Comparison of ENCODE assay signal across 15 cellular contexts in genomic region chr21:43868461-43868860, GRCh38. TPM values are rescaled to one million over a fixed set of nuclear protein-coding genes. Genes with fewer than 3 reads are reported as not detected.
DNase-seq lines count a peak whose midpoint lies in the region; ATAC-seq and TF ChIP-seq lines count a peak whose summit lies in the region.
"Had no signal": no experiment of that assay in that cellular context is flagged by ENCODE, and none has a peak within 500 bp of the region (broad histone marks: within the 10 kb centered on the region; RNA-seq: fewer than 3 reads in every experiment).

No MANE protein-coding gene starts in this region.

- H3K27ac ChIP-seq in OCI-LY1 (ENCODE audit: low read depth, low read length, poor library complexity, severe bottlenecking) (peak overlapping the region; percentile 92), esophagus (ENCODE audit: low read depth in 2 of 2, low read length in 1 of 2) (peak overlapping the region; percentile 35 to 67), gastrocnemius medialis (peak overlapping the region; percentile 87 to 96 (median 92)), lower lobe of right lung (no peak overlapping the region)
- H3K27ac ChIP-seq: uterus had no signal

- ATAC-seq in gastrocnemius medialis, result no peak
- ATAC-seq in lower lobe of right lung, result no peak

- H2AFZ ChIP-seq in OCI-LY1 (ENCODE audit: low read length), result no peak overlapping the region

- H3K27ac Mint-ChIP-seq in activated CD4-positive, alpha-beta memory T cell treated with anti-CD3 and anti-CD28 coated beads for 36 hours, result peak overlapping the region; percentile 90
- H3K27ac Mint-ChIP-seq in activated CD4-positive, alpha-beta memory T cell treated with anti-CD3 and anti-CD28 coated beads, Interleukin-2, amount 10 ng/mL, durations not matched to agents 7 days and 5 days, result no peak overlapping the region
- H3K27ac Mint-ChIP-seq in activated naive CD4-positive, alpha-beta T cell treated with anti-CD3 and anti-CD28 coated beads, Interleukin-2, amount 10 ng/mL, durations not matched to agents 7 days and 5 days, result no peak overlapping the region

- H3K79me2 ChIP-seq in OCI-LY1 (ENCODE audit: insufficient read depth, low read length), result peaks cover 18% of the 10 kb centered on the region; the same call in 1 of the 2 replicates

- in situ Hi-C loops in gastrocnemius medialis (cut with MboI; ENCODE audit: low sequenced_read_pairs in 4 of 4), result no loop called here

- peak overlapping the region; percentile 71; the same call in 1 of the 2 replicates for H3K9ac ChIP-seq in OCI-LY1 (ENCODE audit: low read length)

- no peaks in the 10 kb centered on the region for H3K9me3 Mint-ChIP-seq in activated CD4-positive, alpha-beta memory T cell treated with anti-CD3 and anti-CD28 coated beads for 36 hours
- H3K9me3 Mint-ChIP-seq in activated CD4-positive, alpha-beta memory T cell treated with anti-CD3 and anti-CD28 coated beads, Interleukin-2, amount 10 ng/mL, durations not matched to agents 7 days and 5 days, result no peaks in the 10 kb centered on the region
- H3K9me3 Mint-ChIP-seq in activated naive CD4-positive, alpha-beta T cell treated with anti-CD3 and anti-CD28 coated beads, Interleukin-2, amount 10 ng/mL, durations not matched to agents 7 days and 5 days, result no peaks in the 10 kb centered on the region

- WGBS in esophagus, 2 donors, result 50 to 52% methylated on average over 6 of the region's 6 CpGs

- no peak for DNase-seq in activated CD4-positive, alpha-beta memory T cell treated with anti-CD3 and anti-CD28 coated beads for 36 hours
- DNase-seq in activated CD4-positive, alpha-beta memory T cell treated with anti-CD3 and anti-CD28 coated beads, Interleukin-2, amount 10 ng/mL, durations not matched to agents 7 days and 5 days, result no peak
- DNase-seq in gastrocnemius medialis (no peak), COR-L47 (lab: John Stamatoyannopoulos, UW) (no peak), lower lobe of right lung (no peak)
- DNase-seq in activated naive CD4-positive, alpha-beta T cell treated with anti-CD3 and anti-CD28 coated beads, Interleukin-2, amount 10 ng/mL, durations not matched to agents 7 days and 5 days, result no peak
- DNase-seq: activated CD8-positive, alpha-beta memory T cell treated with anti-CD3 and anti-CD28 coated beads for 24 hours; dermis blood vessel endothelial cell; NCI-H2081; occipital lobe; stimulated activated CD8-positive, alpha-beta memory T cell treated with anti-CD3 and anti-CD28 coated beads, Interleukin-4, amount 100 ng/mL, for 48 hours; T-helper 1 cell; uterus had no signal

- peaks cover 63% of the 10 kb centered on the region for H3K4me1 Mint-ChIP-seq in activated CD4-positive, alpha-beta memory T cell treated with anti-CD3 and anti-CD28 coated beads for 36 hours (ENCODE audit: low read depth)
- H3K4me1 Mint-ChIP-seq in activated CD4-positive, alpha-beta memory T cell treated with anti-CD3 and anti-CD28 coated beads, Interleukin-2, amount 10 ng/mL, durations not matched to agents 7 days and 5 days, result peaks cover 57% of the 10 kb centered on the region
- H3K4me1 Mint-ChIP-seq in activated naive CD4-positive, alpha-beta T cell treated with anti-CD3 and anti-CD28 coated beads, Interleukin-2, amount 10 ng/mL, durations not matched to agents 7 days and 5 days, result peaks cover 54% of the 10 kb centered on the region

- H3K4me3 Mint-ChIP-seq in activated CD4-positive, alpha-beta memory T cell treated with anti-CD3 and anti-CD28 coated beads for 36 hours, result no peak overlapping the region
- H3K4me3 Mint-ChIP-seq in activated CD4-positive, alpha-beta memory T cell treated with anti-CD3 and anti-CD28 coated beads, Interleukin-2, amount 10 ng/mL, durations not matched to agents 7 days and 5 days, result no peak overlapping the region
- H3K4me3 Mint-ChIP-seq in activated naive CD4-positive, alpha-beta T cell treated with anti-CD3 and anti-CD28 coated beads, Interleukin-2, amount 10 ng/mL, durations not matched to agents 7 days and 5 days, result no peak overlapping the region

- CTCF ChIA-PET in activated CD4-positive, alpha-beta memory T cell treated with anti-CD3 and anti-CD28 coated beads for 36 hours (lab: Charles Lee), result interaction anchor here (0.6 to 0.9 kb wide), 2 partner anchors 23 to 58 kb away, joined by 3 read pairs; no protein-coding TSS in a partner anchor
- CTCF ChIA-PET in activated CD4-positive, alpha-beta memory T cell treated with anti-CD3 and anti-CD28 coated beads, Interleukin-2, amount 10 ng/mL, durations not matched to agents 7 days and 5 days (lab: Charles Lee), result interaction anchor here (0.7 to 1.2 kb wide), 2 partner anchors 55 to 57 kb away, joined by 3 to 4 read pairs; no protein-coding TSS in a partner anchor
- CTCF ChIA-PET in activated naive CD4-positive, alpha-beta T cell treated with anti-CD3 and anti-CD28 coated beads, Interleukin-2, amount 10 ng/mL, durations not matched to agents 7 days and 5 days (lab: Charles Lee), result no interaction called here

- peaks cover 35% of the 10 kb centered on the region for H3K36me3 Mint-ChIP-seq in activated CD4-positive, alpha-beta memory T cell treated with anti-CD3 and anti-CD28 coated beads for 36 hours
- H3K36me3 Mint-ChIP-seq in activated CD4-positive, alpha-beta memory T cell treated with anti-CD3 and anti-CD28 coated beads, Interleukin-2, amount 10 ng/mL, durations not matched to agents 7 days and 5 days (ENCODE audit: low read depth), result peaks cover 52% of the 10 kb centered on the region
- peaks cover 48% of the 10 kb centered on the region for H3K36me3 Mint-ChIP-seq in activated naive CD4-positive, alpha-beta T cell treated with anti-CD3 and anti-CD28 coated beads, Interleukin-2, amount 10 ng/mL, durations not matched to agents 7 days and 5 days

- H3K4me3 ChIP-seq in OCI-LY1 (ENCODE audit: low read depth, low read length, poor library complexity, severe bottlenecking) (peak overlapping the region; percentile 64), esophagus (ENCODE audit: low read depth in 1 of 2, low read length in 2 of 2) (no peak overlapping the region), gastrocnemius medialis (no peak overlapping the region), lower lobe of right lung (no peak overlapping the region)
- H3K4me3 ChIP-seq: uterus had no signal

- no peaks in the 10 kb centered on the region for H3K9me2 ChIP-seq in OCI-LY1 (ENCODE audit: low read depth, low read length)

- peak overlapping the region; percentile 70 for H3K4me2 ChIP-seq in OCI-LY1 (ENCODE audit: low read length)

- peaks cover 19% of the 10 kb centered on the region for H3K36me3 ChIP-seq in OCI-LY1 (ENCODE audit: insufficient read depth, low read length)
- peaks cover 0 to 10% of the 10 kb centered on the region in 2 donors for H3K36me3 ChIP-seq in esophagus (ENCODE audit: control insufficient read depth in 2 of 2, insufficient read depth in 2 of 2, low read length in 1 of 2)
- no peaks in the 10 kb centered on the region for H3K36me3 ChIP-seq in gastrocnemius medialis
- peaks cover 16% of the 10 kb centered on the region for H3K36me3 ChIP-seq in lower lobe of right lung
- H3K36me3 ChIP-seq: uterus had no signal

- intact Hi-C loops in activated CD4-positive, alpha-beta memory T cell treated with anti-CD3 and anti-CD28 coated beads for 36 hours (cut with micrococcal nuclease), result loop anchor here (5.0 to 10.0 kb wide), 2 partner anchors 154 to 206 kb away; partner anchors contain the start of gene PDXK
- intact Hi-C loops in gastrocnemius medialis (cut with DNase I; ENCODE audit: low total_unique reads) (loop anchor here (5.0 kb wide), 1 partner anchor 56 kb away; no protein-coding TSS in a partner anchor), lower lobe of right lung (cut with DNase I) (no loop called here)

- no peak for TF ChIP-seq POLR2A in gastrocnemius medialis (IDR thresholded peaks at IDR 0.05)

- no peaks in the 10 kb centered on the region for H3K27me3 Mint-ChIP-seq in activated CD4-positive, alpha-beta memory T cell treated with anti-CD3 and anti-CD28 coated beads for 36 hours
- no peaks in the 10 kb centered on the region for H3K27me3 Mint-ChIP-seq in activated CD4-positive, alpha-beta memory T cell treated with anti-CD3 and anti-CD28 coated beads, Interleukin-2, amount 10 ng/mL, durations not matched to agents 7 days and 5 days
- peaks cover 4% of the 10 kb centered on the region for H3K27me3 Mint-ChIP-seq in activated naive CD4-positive, alpha-beta T cell treated with anti-CD3 and anti-CD28 coated beads, Interleukin-2, amount 10 ng/mL, durations not matched to agents 7 days and 5 days

- TF ChIP-seq CTCF in OCI-LY1 (IDR thresholded peaks at IDR 0.05; ENCODE audit: low read length) (no peak), gastrocnemius medialis (IDR thresholded peaks at IDR 0.05 in 4 of 5, conservative IDR thresholded peaks at IDR 0.05 in 1 of 5) (no peak), lower lobe of right lung (IDR thresholded peaks at IDR 0.05) (no peak)

- POLR2A ChIA-PET in activated CD4-positive, alpha-beta memory T cell treated with anti-CD3 and anti-CD28 coated beads for 36 hours (lab: Charles Lee), result interaction anchor here (1.3 to 1.9 kb wide), 2 partner anchors 16 to 24 kb away, joined by 3 to 4 read pairs; no protein-coding TSS in a partner anchor
- POLR2A ChIA-PET in activated CD4-positive, alpha-beta memory T cell treated with anti-CD3 and anti-CD28 coated beads, Interleukin-2, amount 10 ng/mL, durations not matched to agents 7 days and 5 days (lab: Charles Lee), result interaction anchor here (0.6 to 2.2 kb wide), 2 partner anchors 25 to 40 kb away, joined by 3 to 8 read pairs; no protein-coding TSS in a partner anchor

- H3K9me3 ChIP-seq in OCI-LY1 (ENCODE audit: low read length), result no peaks in the 10 kb centered on the region
- H3K9me3 ChIP-seq in esophagus (ENCODE audit: control insufficient read depth in 2 of 2, insufficient read depth in 1 of 2, low read depth in 1 of 2, low read length in 1 of 2), result no peaks in the 10 kb centered on the region
- no peaks in the 10 kb centered on the region for H3K9me3 ChIP-seq in gastrocnemius medialis
- H3K9me3 ChIP-seq in lower lobe of right lung, result no peaks in the 10 kb centered on the region
- H3K9me3 ChIP-seq: uterus had no signal

- H4K20me1 ChIP-seq in OCI-LY1 (ENCODE audit: insufficient read depth, low read length), result no peaks in the 10 kb centered on the region

- H3K27me3 ChIP-seq in OCI-LY1 (ENCODE audit: insufficient read depth, low read length) (no peaks in the 10 kb centered on the region), esophagus (ENCODE audit: control insufficient read depth in 1 of 2, insufficient read depth in 2 of 2, low read length in 2 of 2) (no peaks in the 10 kb centered on the region), gastrocnemius medialis (no peaks in the 10 kb centered on the region), lower lobe of right lung (ENCODE audit: low read depth) (no peaks in the 10 kb centered on the region)
- H3K27me3 ChIP-seq: uterus had no signal

- H3K4me1 ChIP-seq in OCI-LY1 (ENCODE audit: insufficient read depth, low read length, severe bottlenecking), result peaks cover 48% of the 10 kb centered on the region
- H3K4me1 ChIP-seq in esophagus (ENCODE audit: control insufficient read depth in 2 of 2, insufficient read depth in 2 of 2, low read length in 1 of 2), result peaks cover 6 to 14% of the 10 kb centered on the region in 2 donors
- peaks cover 44 to 47% of the 10 kb centered on the region in 2 donors for H3K4me1 ChIP-seq in gastrocnemius medialis
- peaks cover 37% of the 10 kb centered on the region for H3K4me1 ChIP-seq in lower lobe of right lung
- H3K4me1 ChIP-seq: uterus had no signal

- H3F3A ChIP-seq in OCI-LY1 (ENCODE audit: insufficient read depth, low read length), result 0 out of 2 replicates have a peak, but pooled peaks cover 3% of the 10 kb centered on the region

RNA-seq across cellular contexts. Expression of gene AGPAT3, which starts 3.4 kb away (rescaled TPM):
- total RNA-seq in activated CD4-positive, alpha-beta memory T cell treated with anti-CD3 and anti-CD28 coated beads for 36 hours, result 10 to 100 TPM; 71.4 to 82.4 TPM
- 100 to 1,000 TPM; 101 to 102 TPM for total RNA-seq in activated CD4-positive, alpha-beta memory T cell treated with anti-CD3 and anti-CD28 coated beads, Interleukin-2, amount 10 ng/mL, durations not matched to agents 7 days and 5 days
- polyA plus RNA-seq in esophagus, result 10 to 100 TPM; 15.3 to 18.6 TPM
- total RNA-seq in gastrocnemius medialis, result 100 to 1,000 TPM in 1 of 4 donors, 10 to 100 TPM in 3; 44.2 to 102 (median 59.3) TPM
- total RNA-seq in lower lobe of right lung, result 83.3 TPM
